Comparison of ENCODE assay signal across 8 cellular contexts in the genomic region with DNA sequence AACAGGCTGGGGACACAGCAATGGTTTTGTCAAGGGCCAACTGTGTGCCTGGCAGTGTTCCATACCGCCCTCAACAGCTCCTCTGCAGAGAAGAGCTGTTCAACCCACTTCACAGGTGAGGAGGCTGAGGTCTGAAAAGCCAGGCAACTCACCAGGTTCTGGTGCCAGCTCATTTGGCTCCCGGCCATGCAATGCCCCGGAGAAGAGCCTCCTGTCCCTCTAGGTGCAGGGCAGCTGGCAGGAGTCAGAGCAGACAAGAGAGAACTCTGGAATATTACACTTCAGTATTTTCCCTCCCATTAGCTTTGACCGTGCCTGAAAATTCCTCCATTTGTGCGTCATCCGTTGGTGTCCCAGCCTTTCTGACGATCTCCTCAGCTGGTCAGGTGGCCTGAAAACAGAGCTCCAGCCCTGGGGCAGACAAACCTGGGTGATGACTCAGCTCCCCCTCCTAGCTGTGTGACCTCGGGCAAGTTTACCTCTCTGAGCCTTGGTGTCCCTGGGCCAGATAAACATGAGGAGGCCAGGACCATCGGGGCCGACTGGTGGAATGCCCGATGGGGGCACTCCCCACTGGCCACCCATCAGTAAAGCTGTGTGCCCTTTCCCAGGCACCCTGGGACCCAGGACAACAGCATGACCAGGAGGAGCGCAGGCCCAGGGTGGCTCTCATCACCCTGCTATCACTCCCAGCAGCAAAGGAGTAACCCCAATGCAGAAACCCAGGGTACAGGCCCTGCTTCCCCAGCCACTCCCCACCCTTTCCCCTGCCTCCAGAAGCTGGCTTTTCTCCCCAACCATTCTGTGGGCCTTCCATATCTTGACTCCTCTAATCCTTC. TPM values are rescaled to one million over a fixed set of nuclear protein-coding genes. Genes with fewer than 3 reads are reported as not detected.
DNase-seq lines count a peak whose midpoint lies in the region; ATAC-seq and TF ChIP-seq lines count a peak whose summit lies in the region.

No MANE protein-coding gene starts in this region.

- no peak overlapping the region for H3K4me3 ChIP-seq in cardiac fibroblast (replicated peaks in 1 of 2; ENCODE audit: low read depth in 2 of 2, low read length in 2 of 2)
- no peak overlapping the region for H3K4me3 ChIP-seq in lung
- H3K4me3 ChIP-seq in urinary bladder (ENCODE audit: low read depth, low read length), result no peak overlapping the region

- peak overlapping the region; percentile 91 for H3K27ac Mint-ChIP-seq in Calu3 (ENCODE audit: unreplicated experiment)

- H3K4me1 Mint-ChIP-seq in Calu3 (ENCODE audit: low read depth, unreplicated experiment), result peaks cover 44% of the 10 kb centered on the region

- peaks cover 16 to 17% of the 10 kb centered on the region in 2 donors for H3K4me1 ChIP-seq in lung (ENCODE audit: control insufficient read depth in 2 of 2, insufficient read depth in 2 of 2, low read length in 2 of 2)
- H3K4me1 ChIP-seq in urinary bladder (ENCODE audit: insufficient read depth), result no peaks in the 10 kb centered on the region

- WGBS in lung, 2 donors, result 37 to 69% methylated on average over 12 of the region's 12 CpGs
- WGBS in urinary bladder, result 34% methylated on average over 12 of the region's 12 CpGs

- no peaks in the 10 kb centered on the region for H3K27me3 ChIP-seq in lung (ENCODE audit: control insufficient read depth, insufficient read depth)

- no peaks in the 10 kb centered on the region for H3K27me3 Mint-ChIP-seq in Calu3 (ENCODE audit: unreplicated experiment)

- H3K36me3 ChIP-seq in lung (ENCODE audit: control insufficient read depth in 2 of 2, insufficient read depth in 2 of 2, low read length in 2 of 2) (no peaks in the 10 kb centered on the region), urinary bladder (ENCODE audit: insufficient read depth) (no peaks in the 10 kb centered on the region)

- no peaks in the 10 kb centered on the region for H3K9me3 ChIP-seq in lung (ENCODE audit: control insufficient read depth in 2 of 2, insufficient read depth in 1 of 2, low read length in 1 of 2)

- no peak for ATAC-seq in lung (ENCODE audit: insufficient read depth, low FRiP score)

- TF ChIP-seq CTCF in Calu3 (IDR thresholded peaks at IDR 0.05; ENCODE audit: unreplicated experiment) (no peak), cardiac fibroblast (IDR thresholded peaks at IDR 0.05; ENCODE audit: low read depth, low read length) (no peak), lung (IDR thresholded peaks at IDR 0.05; ENCODE audit: control extremely low read depth, extremely low read depth) (no peak)

- H3K9me3 Mint-ChIP-seq in Calu3 (ENCODE audit: low read depth, unreplicated experiment), result no peaks in the 10 kb centered on the region

- peak overlapping the region; percentile 85 for H3K4me3 Mint-ChIP-seq in Calu3 (ENCODE audit: low read depth, unreplicated experiment)

- BruUV-seq in Calu3 (replicated peaks; lab: Mats Ljungman, UMichigan), result no TSS peak

- H3K36me3 Mint-ChIP-seq in Calu3 (ENCODE audit: insufficient read depth, unreplicated experiment), result peaks cover 21% of the 10 kb centered on the region

- H3K27ac ChIP-seq in lung (ENCODE audit: low read depth in 1 of 2, low read length in 1 of 2) (peak overlapping the region; percentile 68 to 71), urinary bladder (ENCODE audit: low read depth) (peak overlapping the region; percentile 57)

- CTCF ChIA-PET in Calu3 (lab: Charles Lee), result interaction anchor here (0.6 to 2.0 kb wide), 10 partner anchors 9 to 165 kb away, joined by 3 to 9 read pairs (median 6); a partner anchor contains a TSS

- DNase-seq in Calu3 (peak; percentile 86), NCI-H1092 (lab: John Stamatoyannopoulos, UW) (peak; percentile 56), cardiac fibroblast (ENCODE audit: low read depth in 2 of 2) (peak; percentile 75 to 87), lung (ENCODE audit: low spot score) (peak; percentile 80), dedifferentiated amniotic fluid mesenchymal stem cell (ENCODE audit: extremely low spot score) (no peak), iPS-NIHi7 (ENCODE audit: extremely low spot score) (no peak)
- DNase-seq in effector CD4-positive, alpha-beta T cell, result no peak

- intact Hi-C loops in Calu3 (cut with micrococcal nuclease; ENCODE audit: unreplicated experiment), result loop anchor here (1.0 to 5.0 kb wide), 2 partner anchors 31 to 120 kb away; no protein-coding TSS in a partner anchor

RNA-seq across cellular contexts. Expression of a gene that starts 9.6 kb away (rescaled TPM):
- 6.2 and 7.5 TPM in 2 replicates for total RNA-seq in Calu3 (2022)
- 10 to 100 TPM in 1 of 2 donors, 1 to 10 TPM in 1; 4.4 to 14.0 TPM for total RNA-seq in lung
- polyA plus RNA-seq in lung, result 1 to 10 TPM; 3.8 to 4.3 TPM
- 11.6 TPM for total RNA-seq in urinary bladder
- 6.9 TPM for polyA plus RNA-seq in urinary bladder

RNA-seq across cellular contexts. Expression of a gene that starts 14.6 kb away (rescaled TPM):
- total RNA-seq in Calu3 (2022) (not detected in 2 replicates), lung (under 1 TPM; 0.09 to 0.11 TPM), urinary bladder (not detected)
- polyA plus RNA-seq in lung (under 1 TPM; 0.04 to 0.87 TPM), urinary bladder (not detected)

RNA-seq across cellular contexts. Expression of a gene that starts 46.4 kb away (rescaled TPM):
- 21.0 and 24.0 TPM in 2 replicates for total RNA-seq in Calu3 (2022)
- 10 to 100 TPM; 16.7 to 81.6 TPM for total RNA-seq in lung
- polyA plus RNA-seq in lung, result 100 to 1,000 TPM in 1 of 2 donors, 10 to 100 TPM in 1; 28.9 to 217 TPM
- 3.2 TPM for total RNA-seq in urinary bladder
- polyA plus RNA-seq in urinary bladder, result 17.4 TPM

RNA-seq across cellular contexts. Expression of a gene that starts 48.0 kb away (rescaled TPM):
- total RNA-seq in Calu3 (2022) (not detected in 2 replicates), lung (1 to 10 TPM; 3.8 to 5.9 TPM), urinary bladder (0.69 TPM)
- polyA plus RNA-seq in lung (1 to 10 TPM; 1.0 to 4.1 TPM), urinary bladder (0.70 TPM)

Comparison
In these comparisons a context has a peak if more than half of its experiments do, and no peak if none do; other contexts are left out.
1. DNase-seq: peak in Calu3 (single experiment), NCI-H1092 (single experiment), cardiac fibroblast (2 of 2) and lung (single experiment); none in effector CD4-positive, alpha-beta T cell (single experiment), dedifferentiated amniotic fluid mesenchymal stem cell (single experiment) and iPS-NIHi7 (single experiment).